ENCODE assay signal across 2 cellular contexts in the genomic region with DNA sequence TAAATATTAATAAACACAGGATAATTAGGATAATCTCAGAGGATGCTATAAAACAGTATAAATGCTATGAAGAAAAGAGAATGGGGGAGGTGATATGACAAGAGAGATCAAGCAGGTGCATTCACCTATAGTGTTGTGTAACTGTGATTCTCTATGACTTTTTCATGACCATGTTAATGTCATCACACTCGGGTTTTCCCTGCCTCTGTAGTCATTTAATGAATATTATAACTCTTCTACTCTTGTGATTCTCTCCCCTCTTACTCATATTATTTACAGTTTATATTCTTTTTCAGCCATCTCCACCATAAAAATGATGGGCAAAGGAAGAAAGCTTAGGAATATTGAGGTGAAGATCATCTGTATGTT.
TF ChIP-seq lines count a peak whose summit lies in the region.

No MANE protein-coding gene starts in this region.

TF ChIP-seq in IMR-90, 13 proteins besides CTCF, POLR2A, EP300 and RAD21:
- TF ChIP-seq RCOR1 (IDR thresholded peaks at IDR 0.05; ENCODE audit: insufficient replicate concordance, low read length) (no peak), CHD1 (IDR thresholded peaks at IDR 0.05; ENCODE audit: low read depth, low read length) (no peak), MAFK (IDR thresholded peaks at IDR 0.05; ENCODE audit: low read depth, low read length) (no peak), MXI1 (IDR thresholded peaks at IDR 0.05; ENCODE audit: borderline replicate concordance, low read depth, low read length) (no peak)
- TF ChIP-seq, protein P1, sequence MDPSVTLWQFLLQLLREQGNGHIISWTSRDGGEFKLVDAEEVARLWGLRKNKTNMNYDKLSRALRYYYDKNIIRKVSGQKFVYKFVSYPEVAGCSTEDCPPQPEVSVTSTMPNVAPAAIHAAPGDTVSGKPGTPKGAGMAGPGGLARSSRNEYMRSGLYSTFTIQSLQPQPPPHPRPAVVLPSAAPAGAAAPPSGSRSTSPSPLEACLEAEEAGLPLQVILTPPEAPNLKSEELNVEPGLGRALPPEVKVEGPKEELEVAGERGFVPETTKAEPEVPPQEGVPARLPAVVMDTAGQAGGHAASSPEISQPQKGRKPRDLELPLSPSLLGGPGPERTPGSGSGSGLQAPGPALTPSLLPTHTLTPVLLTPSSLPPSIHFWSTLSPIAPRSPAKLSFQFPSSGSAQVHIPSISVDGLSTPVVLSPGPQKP (IDR thresholded peaks at IDR 0.05; ENCODE audit: borderline replicate concordance, low read depth, low read length) = no peak

TF ChIP-seq in endothelial cell of umbilical vein, 7 proteins besides CTCF, POLR2A, EP300 and RAD21:
- TF ChIP-seq MYC (IDR thresholded peaks at IDR 0.05; ENCODE audit: low read depth, low read length) (no peak), GATA2 (IDR thresholded peaks at IDR 0.05; ENCODE audit: insufficient read depth, insufficient read length, low read depth, low read length) (no peak), EZH2 (IDR thresholded peaks at IDR 0.05; ENCODE audit: borderline replicate concordance, low read depth, low read length, severe bottlenecking) (no peak), JUN (IDR thresholded peaks at IDR 0.05; ENCODE audit: borderline replicate concordance, insufficient read depth, insufficient read length, low read depth) (no peak), POLR2AphosphoS5 (IDR thresholded peaks at IDR 0.05; ENCODE audit: insufficient read depth, low read depth, low read length) (no peak), FOS (IDR thresholded peaks at IDR 0.05; ENCODE audit: borderline replicate concordance, insufficient read depth, low read length) (no peak)
- TF ChIP-seq, protein P2, sequence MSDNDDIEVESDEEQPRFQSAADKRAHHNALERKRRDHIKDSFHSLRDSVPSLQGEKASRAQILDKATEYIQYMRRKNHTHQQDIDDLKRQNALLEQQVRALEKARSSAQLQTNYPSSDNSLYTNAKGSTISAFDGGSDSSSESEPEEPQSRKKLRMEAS (IDR thresholded peaks at IDR 0.05; ENCODE audit: insufficient read depth, insufficient read length) = no peak
